In genomic region chr1:155123801-155124200, GRCh38 we compare ENCODE assay signal across 20 cellular contexts. TPM values are rescaled to one million over a fixed set of nuclear protein-coding genes. Genes with fewer than 3 reads are reported as not detected.
DNase-seq lines count a peak whose midpoint lies in the region; ATAC-seq and TF ChIP-seq lines count a peak whose summit lies in the region.
"Had no signal": no experiment of that assay in that cellular context is flagged by ENCODE, and none has a peak within 500 bp of the region (broad histone marks: within the 10 kb centered on the region; RNA-seq: fewer than 3 reads in every experiment).

No MANE protein-coding gene starts in this region.

- H3K9me3 ChIP-seq in mammary epithelial cell (replicated peaks; ENCODE audit: insufficient read depth, low read length) (no peaks in the 10 kb centered on the region), right lobe of liver (no peaks in the 10 kb centered on the region)
- H3K9me3 ChIP-seq: BLaER1, thyroid gland had no signal

- CTCF ChIA-PET in MCF 10A (lab: Yijun Ruan, JAX) (interaction anchor here (0.6 to 6.7 kb wide), 8 partner anchors 11 to 207 kb away, joined by 3 to 58 read pairs (median 13); partner anchors contain the start of gene KRTCAP2), mammary epithelial cell (lab: Charles Lee; ENCODE audit: low non-redundant PET) (no interaction called here)

- dilution Hi-C loops in mammary epithelial cell (cut with HindIII; ENCODE audit: low sequenced_read_pairs) = no loop called here

- no peak overlapping the region for H3K9ac ChIP-seq in mammary epithelial cell (ENCODE audit: insufficient read depth, low read length)
- H3K9ac ChIP-seq: BLaER1 had no signal

- no peak overlapping the region for H3K4me2 ChIP-seq in mammary epithelial cell (ENCODE audit: insufficient read depth, low read depth, low read length)
- H3K4me2 ChIP-seq: BLaER1 had no signal

- H2AFZ ChIP-seq in mammary epithelial cell (ENCODE audit: low read depth, low read length) = no peak overlapping the region

- peaks cover 17% of the 10 kb centered on the region for H3K36me3 Mint-ChIP-seq in MCF 10A (ENCODE audit: insufficient read depth, unreplicated experiment)
- no peaks in the 10 kb centered on the region for H3K36me3 Mint-ChIP-seq in natural killer cell treated with Interleukin-12 subunit alpha and Interleukin-12 subunit beta and Interleukin-15 and Interleukin-18, amount 100 ng/mL, for 72 hours
- H3K36me3 Mint-ChIP-seq: activated naive CD4-positive, alpha-beta T cell treated with anti-CD3 and anti-CD28 coated beads, Interleukin-2, amount 50 U/mL, for 72 hours; brain had no signal

- H4K20me1 ChIP-seq in mammary epithelial cell (ENCODE audit: insufficient read depth, low read length) = no peaks in the 10 kb centered on the region
- H4K20me1 ChIP-seq: BLaER1 had no signal

- peak; percentile 53 for DNase-seq in MCF 10A (ENCODE audit: unreplicated experiment)
- no peak for DNase-seq in mammary epithelial cell
- DNase-seq in right lobe of liver = no peak
- DNase-seq in NCI-H748 treated with DMSO at 0.1 percent for 48 hours (lab: John Stamatoyannopoulos, UW) = no peak
- no peak for DNase-seq in natural killer cell treated with Interleukin-12 subunit alpha and Interleukin-12 subunit beta and Interleukin-15 and Interleukin-18, amount 100 ng/mL, for 72 hours (ENCODE audit: low spot score)
- no peak for DNase-seq in coronary artery (ENCODE audit: low spot score)
- DNase-seq: activated CD4-positive, alpha-beta memory T cell treated with anti-CD3 and anti-CD28 coated beads, Interleukin-2, amount 10 ng/mL, durations not matched to agents 7 days and 5 days; activated T-cell treated with anti-CD3 and anti-CD28 coated beads, Interleukin-2, amount 50 U/mL, for 4 hours; DMS 273 treated with DMSO at 0.1 percent for 48 hours; HCEC 1CT; hippocampal formation; Karpas-422; NCI-H1436; T-helper 1 cell; thyroid gland had no signal

- H3K4me1 ChIP-seq in mammary epithelial cell (ENCODE audit: insufficient read depth, low read length) (peaks cover 35% of the 10 kb centered on the region), right lobe of liver (peaks cover 0 to 24% (median 8%) of the 10 kb centered on the region in 4 donors)

- H3K36me3 ChIP-seq in mammary epithelial cell (ENCODE audit: insufficient read depth, low read length) (no peaks in the 10 kb centered on the region), right lobe of liver (peaks cover 0 to 3% (median 0%) of the 10 kb centered on the region in 4 donors)
- H3K36me3 ChIP-seq: BLaER1, thyroid gland had no signal

- H3K27ac ChIP-seq in mammary epithelial cell (ENCODE audit: insufficient read depth, low read depth, low read length) (no peak overlapping the region), right lobe of liver (peak overlapping the region; percentile 97 to 100 (median 99)), coronary artery (no peak overlapping the region)
- H3K27ac ChIP-seq: 22Rv1, BLaER1, thyroid gland had no signal

- H3K27me3 ChIP-seq in mammary epithelial cell (ENCODE audit: insufficient read depth, low read length) = no peaks in the 10 kb centered on the region
- no peaks in the 10 kb centered on the region for H3K27me3 ChIP-seq in right lobe of liver
- H3K27me3 ChIP-seq: thyroid gland had no signal

- TF ChIP-seq CTCF in MCF 10A (IDR thresholded peaks at IDR 0.05; ENCODE audit: unreplicated experiment) (no peak), mammary epithelial cell (conservative IDR thresholded peaks at IDR 0.05 in 1 of 2, IDR thresholded peaks at IDR 0.05 in 1 of 2; ENCODE audit: extremely low read depth in 1 of 2, insufficient read depth in 1 of 2, low read depth in 1 of 2, low read length in 2 of 2) (no peak), right lobe of liver (IDR thresholded peaks at IDR 0.05) (no peak), coronary artery (IDR thresholded peaks at IDR 0.05) (no peak)

- TF ChIP-seq POLR2A in right lobe of liver (IDR thresholded peaks at IDR 0.05) = no peak

- H3K4me3 ChIP-seq in mammary epithelial cell (replicated peaks in 1 of 3; ENCODE audit: insufficient read depth in 1 of 3, low read depth in 2 of 3, low read length in 3 of 3) (no peak overlapping the region), right lobe of liver (no peak overlapping the region), coronary artery (no peak overlapping the region)
- H3K4me3 ChIP-seq: BLaER1, thyroid gland had no signal

- no peak for ATAC-seq in right lobe of liver
- no peak for ATAC-seq in natural killer cell treated with Interleukin-12 subunit alpha and Interleukin-12 subunit beta and Interleukin-15 and Interleukin-18, amount 100 ng/mL, for 72 hours
- ATAC-seq: activated naive CD4-positive, alpha-beta T cell treated with anti-CD3 and anti-CD28 coated beads, Interleukin-2, amount 50 U/mL, for 72 hours; activated T-cell treated with anti-CD3 and anti-CD28 coated beads, Interleukin-2, amount 50 U/mL, for 4 hours had no signal

- H3K4me1 Mint-ChIP-seq in MCF 10A (ENCODE audit: insufficient read depth, unreplicated experiment) = peaks cover 37% of the 10 kb centered on the region
- peaks cover 18 to 20% of the 10 kb centered on the region in 2 donors for H3K4me1 Mint-ChIP-seq in natural killer cell treated with Interleukin-12 subunit alpha and Interleukin-12 subunit beta and Interleukin-15 and Interleukin-18, amount 100 ng/mL, for 72 hours (ENCODE audit: low read depth in 2 of 2)

- H3K27me3 Mint-ChIP-seq in MCF 10A (ENCODE audit: insufficient read depth, unreplicated experiment) = no peaks in the 10 kb centered on the region
- peaks cover 21 to 23% of the 10 kb centered on the region in 2 donors for H3K27me3 Mint-ChIP-seq in natural killer cell treated with Interleukin-12 subunit alpha and Interleukin-12 subunit beta and Interleukin-15 and Interleukin-18, amount 100 ng/mL, for 72 hours

- POLR2A ChIA-PET in MCF 10A (lab: Yijun Ruan, JAX) = interaction anchor here (0.7 to 11.9 kb wide), 12 partner anchors 8 to 1131 kb away, joined by 3 to 238 read pairs (median 5); partner anchors contain the start of genes DPM3, KRTCAP2, SHC1 and SLC50A1

- H3K4me3 Mint-ChIP-seq in MCF 10A (ENCODE audit: unreplicated experiment) = peak overlapping the region; percentile 100
- no peak overlapping the region for H3K4me3 Mint-ChIP-seq in natural killer cell treated with Interleukin-12 subunit alpha and Interleukin-12 subunit beta and Interleukin-15 and Interleukin-18, amount 100 ng/mL, for 72 hours
- H3K4me3 Mint-ChIP-seq: activated CD4-positive, alpha-beta memory T cell treated with anti-CD3 and anti-CD28 coated beads, Interleukin-2, amount 10 ng/mL, durations not matched to agents 7 days and 5 days; activated T-cell treated with anti-CD3 and anti-CD28 coated beads, Interleukin-2, amount 50 U/mL, for 4 hours had no signal

- H3K79me2 ChIP-seq in mammary epithelial cell (ENCODE audit: insufficient read depth, low read length) = peaks cover 11% of the 10 kb centered on the region

- in situ Hi-C loops in mammary epithelial cell (cut with MboI; ENCODE audit: low sequenced_read_pairs in 2 of 2) = no loop called here

- intact Hi-C loops in MCF 10A (cut with micrococcal nuclease) = loop anchor here (1.0 kb wide), 1 partner anchor 30 kb away; no protein-coding TSS in a partner anchor
- intact Hi-C loops in mammary epithelial cell (cut with micrococcal nuclease) = no loop called here
- intact Hi-C loops in right lobe of liver (cut with DNase I) = no loop called here

- BruUV-seq in MCF 10A (replicated peaks; lab: Mats Ljungman, UMichigan) (no TSS peak), mammary epithelial cell (replicated peaks; lab: Mats Ljungman, UMichigan) (no TSS peak)

- no peaks in the 10 kb centered on the region for H3K9me3 Mint-ChIP-seq in MCF 10A (ENCODE audit: unreplicated experiment)
- H3K9me3 Mint-ChIP-seq in natural killer cell treated with Interleukin-12 subunit alpha and Interleukin-12 subunit beta and Interleukin-15 and Interleukin-18, amount 100 ng/mL, for 72 hours = no peaks in the 10 kb centered on the region
- H3K9me3 Mint-ChIP-seq: activated CD4-positive, alpha-beta memory T cell treated with anti-CD3 and anti-CD28 coated beads, Interleukin-2, amount 10 ng/mL, durations not matched to agents 7 days and 5 days; activated naive CD4-positive, alpha-beta T cell treated with anti-CD3 and anti-CD28 coated beads, Interleukin-2, amount 50 U/mL, for 72 hours; activated T-cell treated with anti-CD3 and anti-CD28 coated beads, Interleukin-2, amount 50 U/mL, for 4 hours had no signal

- H3K27ac Mint-ChIP-seq in MCF 10A (ENCODE audit: low read depth, unreplicated experiment) = peak overlapping the region; percentile 90
- H3K27ac Mint-ChIP-seq in natural killer cell treated with Interleukin-12 subunit alpha and Interleukin-12 subunit beta and Interleukin-15 and Interleukin-18, amount 100 ng/mL, for 72 hours = no peak overlapping the region
- H3K27ac Mint-ChIP-seq: activated CD4-positive, alpha-beta memory T cell treated with anti-CD3 and anti-CD28 coated beads, Interleukin-2, amount 10 ng/mL, durations not matched to agents 7 days and 5 days; activated naive CD4-positive, alpha-beta T cell treated with anti-CD3 and anti-CD28 coated beads, Interleukin-2, amount 50 U/mL, for 72 hours; brain had no signal

- 100% methylated on average over 3 of the region's 4 CpGs for WGBS in mammary epithelial cell (ENCODE audit: low coverage, missing lambda C conversion rate)
- WGBS in right lobe of liver (ENCODE audit: insufficient coverage, low coverage, low lambda C conversion rate, missing lambda C conversion rate) = 73% methylated on average over 4 of the region's 4 CpGs

RNA-seq across cellular contexts. Expression of gene EFNA1, which starts 3.9 kb away (rescaled TPM):
- total RNA-seq in MCF 10A (2022) (38.9 and 42.3 TPM in 2 replicates), mammary epithelial cell (10 to 100 TPM; 21.5 to 54.0 TPM), right lobe of liver (100 to 1,000 TPM in 5 of 6 experiments, 10 to 100 TPM in 1; 87.5 to 419 (median 196) TPM)
- polyA plus RNA-seq in mammary epithelial cell = 28.8 TPM
- 13.7 TPM for polyA minus RNA-seq in mammary epithelial cell
- not detected for total RNA-seq in natural killer cell treated with Interleukin-12 subunit alpha and Interleukin-12 subunit beta and Interleukin-15 and Interleukin-18, amount 100 ng/mL, for 72 hours
- total RNA-seq: activated CD4-positive, alpha-beta memory T cell treated with anti-CD3 and anti-CD28 coated beads, Interleukin-2, amount 10 ng/mL, durations not matched to agents 7 days and 5 days; fibroblast of lung had no signal

RNA-seq across cellular contexts. Expression of gene SLC50A1, which starts 11.9 kb away (rescaled TPM):
- 91.2 and 97.8 TPM in 2 replicates for total RNA-seq in MCF 10A (2022)
- total RNA-seq in mammary epithelial cell = 10 to 100 TPM; 31.3 to 40.2 TPM
- polyA plus RNA-seq in mammary epithelial cell = 54.8 TPM
- 47.1 TPM for polyA minus RNA-seq in mammary epithelial cell
- 10 to 100 TPM; 16.2 to 28.1 (median 24.4) TPM for total RNA-seq in right lobe of liver
- total RNA-seq in natural killer cell treated with Interleukin-12 subunit alpha and Interleukin-12 subunit beta and Interleukin-15 and Interleukin-18, amount 100 ng/mL, for 72 hours = 10 to 100 TPM; 28.8 to 36.3 TPM

RNA-seq across cellular contexts. Expression of gene DPM3, which starts 16.5 kb away (rescaled TPM):
- total RNA-seq in MCF 10A (2022) = 79.7 and 86.4 TPM in 2 replicates
- total RNA-seq in mammary epithelial cell = 10 to 100 TPM; 27.2 to 67.9 TPM
- polyA plus RNA-seq in mammary epithelial cell = 76.4 TPM
- polyA minus RNA-seq in mammary epithelial cell = 1.8 TPM
- 100 to 1,000 TPM in 1 of 6 experiments, 10 to 100 TPM in 5; 50.4 to 106 (median 60.4) TPM for total RNA-seq in right lobe of liver
- total RNA-seq in natural killer cell treated with Interleukin-12 subunit alpha and Interleukin-12 subunit beta and Interleukin-15 and Interleukin-18, amount 100 ng/mL, for 72 hours = 10 to 100 TPM; 26.0 to 31.1 TPM

RNA-seq across cellular contexts. Expression of gene EFNA3, which starts 45.2 kb away (rescaled TPM):
- total RNA-seq in MCF 10A (2022) = 1.6 and 1.7 TPM in 2 replicates
- 1 to 10 TPM; 2.2 to 4.0 TPM for total RNA-seq in mammary epithelial cell
- polyA plus RNA-seq in mammary epithelial cell = 3.7 TPM
- polyA minus RNA-seq in mammary epithelial cell = 4.2 TPM
- 1 to 10 TPM in 4 of 6 experiments, under 1 TPM in 2; 0.26 to 4.0 (median 2.5) TPM for total RNA-seq in right lobe of liver
- total RNA-seq in natural killer cell treated with Interleukin-12 subunit alpha and Interleukin-12 subunit beta and Interleukin-15 and Interleukin-18, amount 100 ng/mL, for 72 hours = 1 to 10 TPM in 1 of 2 donors, not detected in 1; 1.2 TPM

RNA-seq across cellular contexts. Expression of gene KRTCAP2, which starts 49.3 kb away (rescaled TPM):
- 313 and 383 TPM in 2 replicates for total RNA-seq in MCF 10A (2022)
- total RNA-seq in mammary epithelial cell = 100 to 1,000 TPM in 1 of 2 donors, 10 to 100 TPM in 1; 62.7 to 177 TPM
- 188 TPM for polyA plus RNA-seq in mammary epithelial cell
- polyA minus RNA-seq in mammary epithelial cell = 164 TPM
- total RNA-seq in right lobe of liver = 100 to 1,000 TPM in 3 of 6 experiments, 10 to 100 TPM in 3; 85.5 to 145 (median 99.9) TPM
- 100 to 1,000 TPM; 149 to 223 TPM for total RNA-seq in natural killer cell treated with Interleukin-12 subunit alpha and Interleukin-12 subunit beta and Interleukin-15 and Interleukin-18, amount 100 ng/mL, for 72 hours

Comparison
In these comparisons a context has a peak if more than half of its experiments do, and no peak if none do; other contexts are left out.
1. H3K27ac ChIP-seq: peak in right lobe of liver (3 of 3); none in mammary epithelial cell (single experiment) and coronary artery (0 of 2).
2. RNA of gene EFNA1, which starts 3.9 kb away (total RNA-seq): 87.5 to 419 TPM in right lobe of liver, 21.5 to 54.0 TPM in mammary epithelial cell and 38.9 to 42.3 TPM in MCF 10A; not detected in natural killer cell treated with Interleukin-12 subunit alpha and Interleukin-12 subunit beta and Interleukin-15 and Interleukin-18, amount 100 ng/mL, for 72 hours; every median in the first group is over 10 times any median in the second.